In the genomic region with DNA sequence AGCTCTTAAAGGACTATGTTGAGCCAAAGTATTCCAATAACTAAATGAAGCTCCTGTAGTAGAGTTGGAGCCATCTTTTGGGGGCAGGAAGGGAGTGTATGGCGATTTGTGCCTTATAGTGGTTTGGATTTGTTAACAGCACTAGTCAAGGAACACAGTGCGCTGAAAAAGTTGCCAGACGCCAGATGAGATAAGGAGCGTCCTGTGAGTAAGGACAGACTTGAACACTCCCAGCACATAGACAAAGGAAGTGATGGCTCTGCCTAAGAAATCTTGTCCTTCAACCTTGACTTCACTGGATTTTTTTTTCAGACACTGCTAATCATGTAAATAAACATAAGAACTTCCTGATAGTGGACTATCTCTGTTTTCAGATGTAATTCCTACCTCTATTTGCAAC, we compare ENCODE assay signal across 1 cellular context.
TF ChIP-seq lines count a peak whose summit lies in the region.

No MANE protein-coding gene starts in this region.

TF ChIP-seq in HepG2, 621 proteins besides CTCF, POLR2A, EP300 and RAD21 (continued from another document):
- no peak for TF ChIP-seq MNT (IDR thresholded peaks at IDR 0.05)
- TF ChIP-seq IKZF4 (CRISPR knock-in tag; IDR thresholded peaks at IDR 0.05; ENCODE audit: borderline replicate concordance, low read depth, not compliant biosample characterization), result no peak
